In the genomic region with DNA sequence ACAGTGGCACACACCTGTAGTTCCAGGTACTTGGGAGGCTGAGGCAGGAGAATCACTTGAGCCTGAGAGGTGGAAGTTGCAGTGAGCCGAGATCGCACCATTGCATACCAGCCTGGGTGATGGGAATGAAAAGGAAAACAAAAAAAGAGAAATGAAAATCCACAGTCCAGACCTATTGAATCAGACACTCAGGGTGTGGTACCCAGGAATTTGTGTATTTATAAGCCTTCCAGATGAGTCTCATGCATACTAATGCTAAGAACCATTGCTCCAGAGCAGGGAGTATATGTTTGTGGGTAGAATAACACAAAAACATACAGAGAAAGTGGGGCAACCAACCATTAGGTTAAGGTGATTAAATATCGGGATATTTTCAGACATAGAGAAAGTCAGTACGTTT, we compare ENCODE assay signal across 26 cellular contexts. TPM values are rescaled to one million over a fixed set of nuclear protein-coding genes. Genes with fewer than 3 reads are reported as not detected.
"Had no signal": no experiment of that assay in that cellular context is flagged by ENCODE, and none has a peak within 500 bp of the region (broad histone marks: within the 10 kb centered on the region; RNA-seq: fewer than 3 reads in every experiment).

No MANE protein-coding gene starts in this region.

- H3K4me2 ChIP-seq: neural progenitor cell, smooth muscle cell had no signal

- H3K27ac ChIP-seq: body of pancreas, cardiac muscle cell, neural progenitor cell, testis had no signal

- H3K36me3 ChIP-seq: cardiac muscle cell, neural progenitor cell had no signal

- ATAC-seq: activated CD4-positive, alpha-beta T cell treated with anti-CD3 and anti-CD28 coated beads for 36 hours; body of pancreas; left lobe of liver; naive thymus-derived CD8-positive, alpha-beta T cell; sciatic nerve; stimulated activated memory B cell treated with anti-CD40 and anti-IgM and Interleukin-4, amounts not matched to agents 10 μg/mL and 1 μg/mL and 100 μg/mL, for 72 hours had no signal

- H3K27me3 Mint-ChIP-seq: activated B cell treated with CpG ODN at 0.5 μM for 24 hours; activated CD4-positive, alpha-beta T cell treated with anti-CD3 and anti-CD28 coated beads for 36 hours; activated naive CD8-positive, alpha-beta T cell treated with anti-CD3 and anti-CD28 coated beads, Interleukin-2, amount 10 ng/mL, durations not matched to agents 7 days and 5 days; dendritic cell treated with granulocyte-macrophage colony-stimulating factor and Interleukin-4, amounts not matched to agents 40 ng/mL and 50 ng/mL, for 4 days; naive thymus-derived CD8-positive, alpha-beta T cell; stimulated activated memory B cell treated with anti-CD40 and anti-IgM and Interleukin-4, amounts not matched to agents 10 μg/mL and 1 μg/mL and 100 μg/mL, for 72 hours; type B pancreatic cell had no signal

- H3K4me3 ChIP-seq: body of pancreas, cardiac muscle cell, lung, neural progenitor cell, smooth muscle cell, testis had no signal

- DNase-seq: activated B cell treated with CpG ODN at 0.5 μM for 24 hours; activated CD4-positive, alpha-beta T cell treated with anti-CD3 and anti-CD28 coated beads for 36 hours; activated CD4-positive, alpha-beta T cell treated with anti-CD3 and anti-CD28 coated beads, Interleukin-2, amount 50 U/mL, for 4 hours; activated CD8-positive, alpha-beta memory T cell treated with anti-CD3 and anti-CD28 coated beads for 24 hours; activated CD8-positive, alpha-beta memory T cell treated with anti-CD3 and anti-CD28 coated beads, Interleukin-2, amount 50 U/mL, for 4 hours; activated effector memory CD4-positive, alpha-beta T cell treated with Interleukin-2 at 50 U/mL for 16 hours; activated naive CD4-positive, alpha-beta T cell treated with anti-CD3 and anti-CD28 coated beads for 36 hours; activated naive CD8-positive, alpha-beta T cell treated with anti-CD3 and anti-CD28 coated beads, Interleukin-2, amount 10 ng/mL, durations not matched to agents 7 days and 5 days; activated T-cell treated with anti-CD3 and anti-CD28 coated beads, Interleukin-2, amount 50 U/mL, for 48 hours; amygdala; body of pancreas; effector CD8-positive, alpha-beta T cell; naive thymus-derived CD8-positive, alpha-beta T cell; stimulated activated CD4-positive, alpha-beta T cell treated with anti-CD3 and anti-CD28 coated beads, Interleukin-15, amount 100 ng/mL, for 24 hours; T1000; testis had no signal

- H3K27ac Mint-ChIP-seq: activated B cell treated with CpG ODN at 0.5 μM for 24 hours; activated CD4-positive, alpha-beta T cell treated with anti-CD3 and anti-CD28 coated beads for 36 hours; activated naive CD4-positive, alpha-beta T cell treated with anti-CD3 and anti-CD28 coated beads for 36 hours; activated naive CD8-positive, alpha-beta T cell treated with anti-CD3 and anti-CD28 coated beads, Interleukin-2, amount 10 ng/mL, durations not matched to agents 7 days and 5 days; dendritic cell treated with granulocyte-macrophage colony-stimulating factor and Interleukin-4, amounts not matched to agents 40 ng/mL and 50 ng/mL, for 4 days; naive thymus-derived CD8-positive, alpha-beta T cell; neural progenitor cell; stimulated activated memory B cell treated with anti-CD40 and anti-IgM and Interleukin-4, amounts not matched to agents 10 μg/mL and 1 μg/mL and 100 μg/mL, for 72 hours; T-helper 1 cell treated with Interleukin-12 subunit alpha and Interleukin-12 subunit beta and Interleukin-4 antibody, amounts not matched to agents 30 μg/mL and 1 μg/mL, for 36 hours; type B pancreatic cell had no signal

- H3K4me3 Mint-ChIP-seq: activated B cell treated with CpG ODN at 0.5 μM for 24 hours; activated CD4-positive, alpha-beta T cell treated with anti-CD3 and anti-CD28 coated beads for 36 hours; activated naive CD4-positive, alpha-beta T cell treated with anti-CD3 and anti-CD28 coated beads for 36 hours; activated naive CD8-positive, alpha-beta T cell treated with anti-CD3 and anti-CD28 coated beads, Interleukin-2, amount 10 ng/mL, durations not matched to agents 7 days and 5 days; dendritic cell treated with granulocyte-macrophage colony-stimulating factor and Interleukin-4, amounts not matched to agents 40 ng/mL and 50 ng/mL, for 4 days; naive thymus-derived CD8-positive, alpha-beta T cell; neural progenitor cell; stimulated activated memory B cell treated with anti-CD40 and anti-IgM and Interleukin-4, amounts not matched to agents 10 μg/mL and 1 μg/mL and 100 μg/mL, for 72 hours; T-helper 1 cell treated with Interleukin-12 subunit alpha and Interleukin-12 subunit beta and Interleukin-4 antibody, amounts not matched to agents 30 μg/mL and 1 μg/mL, for 36 hours; type B pancreatic cell had no signal

- H3K4me1 ChIP-seq: body of pancreas, neural progenitor cell, testis had no signal

- H3K4me1 Mint-ChIP-seq: activated B cell treated with CpG ODN at 0.5 μM for 24 hours; activated CD4-positive, alpha-beta T cell treated with anti-CD3 and anti-CD28 coated beads for 36 hours; activated naive CD8-positive, alpha-beta T cell treated with anti-CD3 and anti-CD28 coated beads, Interleukin-2, amount 10 ng/mL, durations not matched to agents 7 days and 5 days; naive thymus-derived CD8-positive, alpha-beta T cell; stimulated activated memory B cell treated with anti-CD40 and anti-IgM and Interleukin-4, amounts not matched to agents 10 μg/mL and 1 μg/mL and 100 μg/mL, for 72 hours had no signal

- H3K9ac ChIP-seq: neural progenitor cell had no signal

- H3K9me3 ChIP-seq: body of pancreas, testis had no signal

- H3K36me3 Mint-ChIP-seq: activated naive CD8-positive, alpha-beta T cell treated with anti-CD3 and anti-CD28 coated beads, Interleukin-2, amount 10 ng/mL, durations not matched to agents 7 days and 5 days; naive thymus-derived CD8-positive, alpha-beta T cell; neural progenitor cell; stimulated activated memory B cell treated with anti-CD40 and anti-IgM and Interleukin-4, amounts not matched to agents 10 μg/mL and 1 μg/mL and 100 μg/mL, for 72 hours; type B pancreatic cell had no signal

- H2AFZ ChIP-seq: neural progenitor cell had no signal

- H3K27me3 ChIP-seq: body of pancreas, cardiac muscle cell, neural progenitor cell, testis had no signal

RNA-seq across cellular contexts. Expression of a gene that starts 36.1 kb away (rescaled TPM):
- total RNA-seq: activated B cell treated with CpG ODN at 0.5 μM for 24 hours; activated naive CD4-positive, alpha-beta T cell treated with anti-CD3 and anti-CD28 coated beads for 36 hours; activated naive CD8-positive, alpha-beta T cell treated with anti-CD3 and anti-CD28 coated beads, Interleukin-2, amount 10 ng/mL, durations not matched to agents 7 days and 5 days; naive thymus-derived CD8-positive, alpha-beta T cell had no signal
